1 cellular context compared by ENCODE assay signal in genomic region chr5:121090822-121091221, GRCh38.
TF ChIP-seq lines count a peak whose summit lies in the region.

No MANE protein-coding gene starts in this region.

TF ChIP-seq in SK-N-SH, 30 proteins besides CTCF, POLR2A, EP300 and RAD21 (continued from another document):
- TF ChIP-seq REST (IDR thresholded peaks at IDR 0.05; ENCODE audit: low read depth, low read length) (no peak), MXI1 (IDR thresholded peaks at IDR 0.05; ENCODE audit: low read depth, low read length) (no peak), ELF1 (IDR thresholded peaks at IDR 0.05) (no peak), POLR2AphosphoS5 (IDR thresholded peaks at IDR 0.05; ENCODE audit: low read depth, low read length) (no peak), GATA2 (CRISPR knock-in tag; IDR thresholded peaks at IDR 0.05) (no peak), RCOR1 (IDR thresholded peaks at IDR 0.05; ENCODE audit: low read length) (no peak), FOXJ3 (CRISPR knock-in tag; IDR thresholded peaks at IDR 0.05) (no peak), SMC3 (IDR thresholded peaks at IDR 0.05; ENCODE audit: low read depth, low read length) (no peak)
- TF ChIP-seq, protein P1, sequence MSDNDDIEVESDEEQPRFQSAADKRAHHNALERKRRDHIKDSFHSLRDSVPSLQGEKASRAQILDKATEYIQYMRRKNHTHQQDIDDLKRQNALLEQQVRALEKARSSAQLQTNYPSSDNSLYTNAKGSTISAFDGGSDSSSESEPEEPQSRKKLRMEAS (IDR thresholded peaks at IDR 0.05; ENCODE audit: low read depth), result no peak
- TF ChIP-seq, protein P2, sequence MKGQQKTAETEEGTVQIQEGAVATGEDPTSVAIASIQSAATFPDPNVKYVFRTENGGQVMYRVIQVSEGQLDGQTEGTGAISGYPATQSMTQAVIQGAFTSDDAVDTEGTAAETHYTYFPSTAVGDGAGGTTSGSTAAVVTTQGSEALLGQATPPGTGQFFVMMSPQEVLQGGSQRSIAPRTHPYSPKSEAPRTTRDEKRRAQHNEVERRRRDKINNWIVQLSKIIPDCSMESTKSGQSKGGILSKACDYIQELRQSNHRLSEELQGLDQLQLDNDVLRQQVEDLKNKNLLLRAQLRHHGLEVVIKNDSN (IDR thresholded peaks at IDR 0.05; ENCODE audit: borderline replicate concordance, low read depth), result no peak
